Comparison of ENCODE assay signal across 7 cellular contexts in genomic region chr9:33375238-33375840, GRCh38. TPM values are rescaled to one million over a fixed set of nuclear protein-coding genes. Genes with fewer than 3 reads are reported as not detected.
A peak's percentile ranks its signal among the peaks of the same experiment; 100 is the strongest.
DNase-seq lines count a peak whose midpoint lies in the region; ATAC-seq lines count a peak whose summit lies in the region.

No MANE protein-coding gene starts in this region.

- peak overlapping the region; percentile 24; the same call in 1 of the 2 replicates for H3K27ac ChIP-seq in HUES6 (ENCODE audit: low read depth, low read length)

- H3K4me2 ChIP-seq in skeletal muscle satellite cell (ENCODE audit: low read length): peak overlapping the region; percentile 28

- H3K4me1 ChIP-seq in HUES6 (ENCODE audit: control insufficient read depth, insufficient read depth, low read length): peaks cover 16% of the 10 kb centered on the region
- H3K4me1 ChIP-seq in iPS-15b (ENCODE audit: control insufficient read depth, insufficient read depth, low read length): peaks cover 2% of the 10 kb centered on the region
- H3K4me1 ChIP-seq in skeletal muscle satellite cell (ENCODE audit: control insufficient read depth, insufficient read depth, low read length): no peaks in the 10 kb centered on the region

- H3K9me3 ChIP-seq in HUES6 (ENCODE audit: control insufficient read depth, insufficient read depth, low read depth, low read length) (no peaks in the 10 kb centered on the region), iPS-15b (ENCODE audit: control insufficient read depth, insufficient read depth, low read length) (no peaks in the 10 kb centered on the region), skeletal muscle satellite cell (replicated peaks; ENCODE audit: low read length) (no peaks in the 10 kb centered on the region)

- peak overlapping the region; percentile 10; the same call in 1 of the 2 replicates for H3K4me3 ChIP-seq in HUES6 (ENCODE audit: low read depth, low read length)
- H3K4me3 ChIP-seq in iPS-15b (ENCODE audit: low read depth, low read length): peak overlapping the region; percentile 5
- H3K4me3 ChIP-seq in skeletal muscle satellite cell (ENCODE audit: low read length): no peak overlapping the region

- no peaks in the 10 kb centered on the region for H3K27me3 ChIP-seq in HUES6 (ENCODE audit: control insufficient read depth, insufficient read depth, low read length)
- H3K27me3 ChIP-seq in iPS-15b (ENCODE audit: control insufficient read depth, insufficient read depth, low read length): no peaks in the 10 kb centered on the region
- no peaks in the 10 kb centered on the region for H3K27me3 ChIP-seq in skeletal muscle satellite cell (ENCODE audit: control insufficient read depth, insufficient read depth, low read length)

- H3K36me3 ChIP-seq in HUES6 (ENCODE audit: control insufficient read depth, insufficient read depth, low read length): peaks cover 17% of the 10 kb centered on the region
- peaks cover 6% of the 10 kb centered on the region for H3K36me3 ChIP-seq in iPS-15b (ENCODE audit: control insufficient read depth, insufficient read depth, low read length)
- peaks cover 18% of the 10 kb centered on the region for H3K36me3 ChIP-seq in skeletal muscle satellite cell (ENCODE audit: insufficient read depth, low read length)

- DNase-seq in amniotic epithelial cell (ENCODE audit: low read depth): peak; percentile 54
- DNase-seq in stimulated activated CD8-positive, alpha-beta memory T cell treated with anti-CD3 and anti-CD28 coated beads, Interleukin-4, amount 100 ng/mL, for 48 hours: no peak

- ATAC-seq in GM19324 (IDR thresholded peaks at IDR 0.05; ENCODE audit: low FRiP score, unreplicated experiment) (no peak), GM19452 (IDR thresholded peaks at IDR 0.05; ENCODE audit: unreplicated experiment) (no peak)

- H3K9ac ChIP-seq in HUES6 (ENCODE audit: low read length) (peak overlapping the region; percentile 70), iPS-15b (ENCODE audit: low read depth, low read length) (peak overlapping the region; percentile 70), skeletal muscle satellite cell (ENCODE audit: low read depth, low read length) (peak overlapping the region; percentile 19)

RNA-seq across cellular contexts. Expression of gene AQP7, which starts 27.0 kb away (rescaled TPM):
- 0.76 TPM in 1 of 2 replicates, not detected in the other for total RNA-seq in skeletal muscle satellite cell (2012; rRNA removed)

Comparison
In these comparisons a context has a peak if more than half of its experiments do, and no peak if none do; other contexts are left out.
1. H3K9ac ChIP-seq: peak in every context shown above with its lines; median percentile 70 in HUES6; 70 in iPS-15b; 19 in skeletal muscle satellite cell.